1 cellular context compared by ENCODE assay signal in genomic region chr19:39502640-39503417, GRCh38.
TF ChIP-seq lines count a peak whose summit lies in the region.

No MANE protein-coding gene starts in this region.

TF ChIP-seq in WTC11, 78 proteins besides CTCF, POLR2A, EP300 and RAD21 (continued from another document):
- TF ChIP-seq ARID4B (CRISPR knock-in tag; IDR thresholded peaks at IDR 0.05; ENCODE audit: borderline replicate concordance), result peak; percentile 99
- TF ChIP-seq HMGXB4 (CRISPR knock-in tag; IDR thresholded peaks at IDR 0.05), result peak; percentile 94
- no peak for TF ChIP-seq ZNF416 (CRISPR knock-in tag; IDR thresholded peaks at IDR 0.05)
- peak; percentile 94 for TF ChIP-seq CREM (CRISPR knock-in tag; IDR thresholded peaks at IDR 0.05)
- peak; percentile 95 for TF ChIP-seq ZNF121 (CRISPR knock-in tag; IDR thresholded peaks at IDR 0.05)
- TF ChIP-seq SP1 (CRISPR knock-in tag; conservative IDR thresholded peaks at IDR 0.05), result peak; percentile 90
- TF ChIP-seq SOX15 (CRISPR knock-in tag; IDR thresholded peaks at IDR 0.05), result no peak
- no peak for TF ChIP-seq GTF2I (CRISPR knock-in tag; conservative IDR thresholded peaks at IDR 0.05)
- peak; percentile 83 for TF ChIP-seq GABPB1 (CRISPR knock-in tag; IDR thresholded peaks at IDR 0.05)
- TF ChIP-seq ESRRA (CRISPR knock-in tag; IDR thresholded peaks at IDR 0.05; ENCODE audit: borderline replicate concordance), result peak; percentile 100
- TF ChIP-seq NR1H2 (CRISPR knock-in tag; IDR thresholded peaks at IDR 0.05), result peak; percentile 81
- no peak for TF ChIP-seq ZNF425 (CRISPR knock-in tag; conservative IDR thresholded peaks at IDR 0.05)
- TF ChIP-seq CREB1 (CRISPR knock-in tag; IDR thresholded peaks at IDR 0.05), result peak; percentile 92
- TF ChIP-seq E2F4 (CRISPR knock-in tag; IDR thresholded peaks at IDR 0.05; ENCODE audit: borderline replicate concordance, low read depth), result peak; percentile 96
- peak; percentile 88 for TF ChIP-seq ATF2 (CRISPR knock-in tag; IDR thresholded peaks at IDR 0.05; ENCODE audit: borderline replicate concordance, low read depth)
- 0 out of 2 replicates have a peak, but pooled peaks have one; percentile 58 for TF ChIP-seq EMX1 (CRISPR knock-in tag; IDR thresholded peaks at IDR 0.05)
